ENCODE assay signal across 17 cellular contexts in the genomic region with DNA sequence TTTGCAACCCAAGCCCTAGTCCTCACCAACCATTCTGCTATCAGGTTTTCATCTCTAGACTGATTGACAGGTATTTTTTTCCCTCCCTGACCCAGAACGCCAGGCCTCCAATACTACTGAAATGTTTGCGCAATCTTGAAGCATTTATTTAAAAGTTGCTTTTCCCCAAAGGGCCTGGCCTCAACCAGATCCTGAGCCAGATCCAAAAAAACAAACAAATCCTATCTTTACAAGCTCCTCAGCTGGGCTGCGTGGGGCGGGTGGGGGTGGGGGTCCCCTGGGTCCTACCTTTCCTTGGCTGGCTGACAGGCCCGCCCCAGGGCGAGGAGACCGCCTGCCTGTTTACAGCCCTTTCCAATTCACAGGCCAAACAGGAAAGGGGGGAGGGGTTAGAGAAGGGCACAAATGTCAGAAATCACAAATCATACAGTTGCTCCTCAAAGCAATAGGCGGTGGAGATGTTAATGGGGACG.
"Had no signal": no experiment of that assay in that cellular context is flagged by ENCODE, and none has a peak within 500 bp of the region (broad histone marks: within the 10 kb centered on the region; RNA-seq: fewer than 3 reads in every experiment).

No MANE protein-coding gene starts in this region.

- H3K9me3 ChIP-seq: gastrocnemius medialis, lower lobe of right lung, neutrophil, thoracic aorta had no signal

- ATAC-seq: effector memory CD8-positive, alpha-beta T cell; gastrocnemius medialis had no signal

- FAIRE-seq: small intestine, urothelium cell line had no signal

- DNase-seq: activated B cell treated with CpG ODN at 0.5 μM for 24 hours; activated CD4-positive, alpha-beta T cell treated with anti-CD3 and anti-CD28 coated beads, Interleukin-2, amount 10 ng/mL, durations not matched to agents 24 days and 14 days; activated CD8-positive, alpha-beta memory T cell treated with anti-CD3 and anti-CD28 coated beads for 24 hours; activated naive CD4-positive, alpha-beta T cell treated with Interleukin-2 at 50 U/mL for 16 hours; cortex of kidney; effector memory CD8-positive, alpha-beta T cell; gastrocnemius medialis; lower lobe of right lung; midbrain; naive B cell; small intestine; stomach had no signal

- H3K27ac ChIP-seq: epithelial cell of prostate, gastrocnemius medialis, lower lobe of right lung, neutrophil, right atrium auricular region, stomach, thoracic aorta had no signal

- H3K4me3 ChIP-seq: gastrocnemius medialis, lower lobe of right lung, right atrium auricular region, stomach, thoracic aorta had no signal

- H3K36me3 ChIP-seq: gastrocnemius medialis, lower lobe of right lung, neutrophil, right atrium auricular region, stomach, thoracic aorta had no signal

- H3K27me3 ChIP-seq: right atrium auricular region had no signal
